1 cellular context compared by ENCODE assay signal in the genomic region with DNA sequence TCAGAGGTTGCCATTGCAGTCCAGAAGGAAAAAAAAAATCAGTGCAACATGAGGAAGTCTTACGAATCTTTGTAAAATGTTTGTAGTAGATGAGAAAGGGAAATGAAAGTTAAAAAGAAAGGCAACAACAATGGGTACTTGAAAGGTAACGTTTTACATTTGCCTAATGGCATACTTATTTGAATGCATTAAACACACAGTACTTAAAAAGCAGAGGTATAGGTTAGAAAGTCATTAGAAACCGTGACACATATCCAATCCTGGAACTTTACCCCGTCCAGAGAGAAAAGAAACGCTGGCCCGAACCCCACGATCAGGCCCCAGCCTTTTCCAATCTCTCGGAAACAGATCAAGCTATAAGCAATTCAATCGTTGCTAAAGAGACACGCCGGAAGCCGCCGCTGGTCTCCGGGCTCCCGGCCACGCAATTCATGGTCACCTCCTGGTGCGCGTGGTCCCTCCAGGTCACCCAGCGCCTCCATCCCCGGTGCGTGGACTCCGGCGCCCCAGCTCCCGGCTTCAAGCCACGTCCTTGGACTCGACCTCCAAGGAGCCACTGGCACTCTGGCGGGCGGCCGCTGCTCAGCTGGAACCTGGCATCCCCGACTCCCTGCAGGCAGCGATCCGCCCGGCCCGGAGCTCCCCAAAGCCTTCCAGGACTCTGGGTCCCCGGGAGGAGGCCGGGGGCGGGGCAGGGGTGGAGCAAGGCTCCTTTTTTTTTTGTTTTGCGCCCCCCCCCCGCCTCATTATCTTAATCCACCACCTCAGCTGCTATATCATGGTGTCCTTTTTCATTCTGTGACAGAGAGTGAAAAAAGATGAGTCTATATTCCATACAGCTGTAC.
TF ChIP-seq lines count a peak whose summit lies in the region.

SLC18B1 (minus strand) TSS at position 663 of the 845 bp plus-strand sequence; CDS start at position 482, 181 bp downstream.

TF ChIP-seq in WTC11, 78 proteins besides CTCF, POLR2A, EP300 and RAD21 (continued from another document and continues in another):
- no peak for TF ChIP-seq AFF4 (CRISPR knock-in tag; IDR thresholded peaks at IDR 0.05; ENCODE audit: borderline replicate concordance)
- no peak for TF ChIP-seq MYBL2 (CRISPR knock-in tag; IDR thresholded peaks at IDR 0.05)
- no peak for TF ChIP-seq ZNF416 (CRISPR knock-in tag; IDR thresholded peaks at IDR 0.05)
- 0 out of 2 replicates have a peak, but pooled peaks have one; percentile 52 for TF ChIP-seq SP1 (CRISPR knock-in tag; conservative IDR thresholded peaks at IDR 0.05)
- TF ChIP-seq PRRX2 (CRISPR knock-in tag; IDR thresholded peaks at IDR 0.05): no peak
- TF ChIP-seq GRHL2 (CRISPR knock-in tag; IDR thresholded peaks at IDR 0.05; ENCODE audit: insufficient replicate concordance, severe bottlenecking): no peak
- 0 out of 2 replicates have a peak, but pooled peaks have one; percentile 46 for TF ChIP-seq ETV6 (CRISPR knock-in tag; IDR thresholded peaks at IDR 0.05)
- no peak for TF ChIP-seq ZNF512 (CRISPR knock-in tag; IDR thresholded peaks at IDR 0.05; ENCODE audit: borderline replicate concordance)
- TF ChIP-seq STAT6 (CRISPR knock-in tag; conservative IDR thresholded peaks at IDR 0.05; ENCODE audit: low read depth): no peak
- TF ChIP-seq NFYB (CRISPR knock-in tag; conservative IDR thresholded peaks at IDR 0.05; ENCODE audit: low read depth): no peak
- TF ChIP-seq, protein P1, sequence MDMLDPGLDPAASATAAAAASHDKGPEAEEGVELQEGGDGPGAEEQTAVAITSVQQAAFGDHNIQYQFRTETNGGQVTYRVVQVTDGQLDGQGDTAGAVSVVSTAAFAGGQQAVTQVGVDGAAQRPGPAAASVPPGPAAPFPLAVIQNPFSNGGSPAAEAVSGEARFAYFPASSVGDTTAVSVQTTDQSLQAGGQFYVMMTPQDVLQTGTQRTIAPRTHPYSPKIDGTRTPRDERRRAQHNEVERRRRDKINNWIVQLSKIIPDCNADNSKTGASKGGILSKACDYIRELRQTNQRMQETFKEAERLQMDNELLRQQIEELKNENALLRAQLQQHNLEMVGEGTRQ (CRISPR knock-in tag; IDR thresholded peaks at IDR 0.05): no peak
- no peak for TF ChIP-seq RELA (CRISPR knock-in tag; IDR thresholded peaks at IDR 0.05; ENCODE audit: borderline replicate concordance)
- no peak for TF ChIP-seq ZNF263 (CRISPR knock-in tag; IDR thresholded peaks at IDR 0.05; ENCODE audit: low read depth)
- no peak for TF ChIP-seq ATF6 (CRISPR knock-in tag; IDR thresholded peaks at IDR 0.05)
- TF ChIP-seq ZBTB21 (CRISPR knock-in tag; IDR thresholded peaks at IDR 0.05; ENCODE audit: borderline replicate concordance): no peak
- TF ChIP-seq CREM (CRISPR knock-in tag; IDR thresholded peaks at IDR 0.05): no peak
- TF ChIP-seq NR1H2 (CRISPR knock-in tag; IDR thresholded peaks at IDR 0.05): no peak
- no peak for TF ChIP-seq FOXK1 (CRISPR knock-in tag; IDR thresholded peaks at IDR 0.05)
- TF ChIP-seq, protein P2, sequence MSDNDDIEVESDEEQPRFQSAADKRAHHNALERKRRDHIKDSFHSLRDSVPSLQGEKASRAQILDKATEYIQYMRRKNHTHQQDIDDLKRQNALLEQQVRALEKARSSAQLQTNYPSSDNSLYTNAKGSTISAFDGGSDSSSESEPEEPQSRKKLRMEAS (CRISPR knock-in tag; IDR thresholded peaks at IDR 0.05): no peak; the same call in 1 of the 2 replicates
- TF ChIP-seq IRF2 (CRISPR knock-in tag; IDR thresholded peaks at IDR 0.05; ENCODE audit: borderline replicate concordance, low read depth): no peak
- TF ChIP-seq, protein P3, sequence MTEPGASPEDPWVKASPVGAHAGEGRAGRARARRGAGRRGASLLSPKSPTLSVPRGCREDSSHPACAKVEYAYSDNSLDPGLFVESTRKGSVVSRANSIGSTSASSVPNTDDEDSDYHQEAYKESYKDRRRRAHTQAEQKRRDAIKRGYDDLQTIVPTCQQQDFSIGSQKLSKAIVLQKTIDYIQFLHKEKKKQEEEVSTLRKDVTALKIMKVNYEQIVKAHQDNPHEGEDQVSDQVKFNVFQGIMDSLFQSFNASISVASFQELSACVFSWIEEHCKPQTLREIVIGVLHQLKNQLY (CRISPR knock-in tag; IDR thresholded peaks at IDR 0.05): no peak
- TF ChIP-seq, protein P4, sequence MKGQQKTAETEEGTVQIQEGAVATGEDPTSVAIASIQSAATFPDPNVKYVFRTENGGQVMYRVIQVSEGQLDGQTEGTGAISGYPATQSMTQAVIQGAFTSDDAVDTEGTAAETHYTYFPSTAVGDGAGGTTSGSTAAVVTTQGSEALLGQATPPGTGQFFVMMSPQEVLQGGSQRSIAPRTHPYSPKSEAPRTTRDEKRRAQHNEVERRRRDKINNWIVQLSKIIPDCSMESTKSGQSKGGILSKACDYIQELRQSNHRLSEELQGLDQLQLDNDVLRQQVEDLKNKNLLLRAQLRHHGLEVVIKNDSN (CRISPR knock-in tag; IDR thresholded peaks at IDR 0.05): no peak; the same call in 1 of the 2 replicates
- no peak for TF ChIP-seq CREB1 (CRISPR knock-in tag; IDR thresholded peaks at IDR 0.05)
- no peak for TF ChIP-seq NR3C1 (CRISPR knock-in tag; conservative IDR thresholded peaks at IDR 0.05; ENCODE audit: low read depth)
- TF ChIP-seq, protein P5, sequence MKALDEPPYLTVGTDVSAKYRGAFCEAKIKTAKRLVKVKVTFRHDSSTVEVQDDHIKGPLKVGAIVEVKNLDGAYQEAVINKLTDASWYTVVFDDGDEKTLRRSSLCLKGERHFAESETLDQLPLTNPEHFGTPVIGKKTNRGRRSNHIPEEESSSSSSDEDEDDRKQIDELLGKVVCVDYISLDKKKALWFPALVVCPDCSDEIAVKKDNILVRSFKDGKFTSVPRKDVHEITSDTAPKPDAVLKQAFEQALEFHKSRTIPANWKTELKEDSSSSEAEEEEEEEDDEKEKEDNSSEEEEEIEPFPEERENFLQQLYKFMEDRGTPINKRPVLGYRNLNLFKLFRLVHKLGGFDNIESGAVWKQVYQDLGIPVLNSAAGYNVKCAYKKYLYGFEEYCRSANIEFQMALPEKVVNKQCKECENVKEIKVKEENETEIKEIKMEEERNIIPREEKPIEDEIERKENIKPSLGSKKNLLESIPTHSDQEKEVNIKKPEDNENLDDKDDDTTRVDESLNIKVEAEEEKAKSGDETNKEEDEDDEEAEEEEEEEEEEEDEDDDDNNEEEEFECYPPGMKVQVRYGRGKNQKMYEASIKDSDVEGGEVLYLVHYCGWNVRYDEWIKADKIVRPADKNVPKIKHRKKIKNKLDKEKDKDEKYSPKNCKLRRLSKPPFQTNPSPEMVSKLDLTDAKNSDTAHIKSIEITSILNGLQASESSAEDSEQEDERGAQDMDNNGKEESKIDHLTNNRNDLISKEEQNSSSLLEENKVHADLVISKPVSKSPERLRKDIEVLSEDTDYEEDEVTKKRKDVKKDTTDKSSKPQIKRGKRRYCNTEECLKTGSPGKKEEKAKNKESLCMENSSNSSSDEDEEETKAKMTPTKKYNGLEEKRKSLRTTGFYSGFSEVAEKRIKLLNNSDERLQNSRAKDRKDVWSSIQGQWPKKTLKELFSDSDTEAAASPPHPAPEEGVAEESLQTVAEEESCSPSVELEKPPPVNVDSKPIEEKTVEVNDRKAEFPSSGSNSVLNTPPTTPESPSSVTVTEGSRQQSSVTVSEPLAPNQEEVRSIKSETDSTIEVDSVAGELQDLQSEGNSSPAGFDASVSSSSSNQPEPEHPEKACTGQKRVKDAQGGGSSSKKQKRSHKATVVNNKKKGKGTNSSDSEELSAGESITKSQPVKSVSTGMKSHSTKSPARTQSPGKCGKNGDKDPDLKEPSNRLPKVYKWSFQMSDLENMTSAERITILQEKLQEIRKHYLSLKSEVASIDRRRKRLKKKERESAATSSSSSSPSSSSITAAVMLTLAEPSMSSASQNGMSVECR (CRISPR knock-in tag; IDR thresholded peaks at IDR 0.05; ENCODE audit: borderline replicate concordance): peak; percentile 40; the same call in 1 of the 2 replicates
- TF ChIP-seq KAT7 (CRISPR knock-in tag; IDR thresholded peaks at IDR 0.05; ENCODE audit: borderline replicate concordance): no peak
- no peak for TF ChIP-seq IRF1 (CRISPR knock-in tag; IDR thresholded peaks at IDR 0.05)
- TF ChIP-seq, protein P6, sequence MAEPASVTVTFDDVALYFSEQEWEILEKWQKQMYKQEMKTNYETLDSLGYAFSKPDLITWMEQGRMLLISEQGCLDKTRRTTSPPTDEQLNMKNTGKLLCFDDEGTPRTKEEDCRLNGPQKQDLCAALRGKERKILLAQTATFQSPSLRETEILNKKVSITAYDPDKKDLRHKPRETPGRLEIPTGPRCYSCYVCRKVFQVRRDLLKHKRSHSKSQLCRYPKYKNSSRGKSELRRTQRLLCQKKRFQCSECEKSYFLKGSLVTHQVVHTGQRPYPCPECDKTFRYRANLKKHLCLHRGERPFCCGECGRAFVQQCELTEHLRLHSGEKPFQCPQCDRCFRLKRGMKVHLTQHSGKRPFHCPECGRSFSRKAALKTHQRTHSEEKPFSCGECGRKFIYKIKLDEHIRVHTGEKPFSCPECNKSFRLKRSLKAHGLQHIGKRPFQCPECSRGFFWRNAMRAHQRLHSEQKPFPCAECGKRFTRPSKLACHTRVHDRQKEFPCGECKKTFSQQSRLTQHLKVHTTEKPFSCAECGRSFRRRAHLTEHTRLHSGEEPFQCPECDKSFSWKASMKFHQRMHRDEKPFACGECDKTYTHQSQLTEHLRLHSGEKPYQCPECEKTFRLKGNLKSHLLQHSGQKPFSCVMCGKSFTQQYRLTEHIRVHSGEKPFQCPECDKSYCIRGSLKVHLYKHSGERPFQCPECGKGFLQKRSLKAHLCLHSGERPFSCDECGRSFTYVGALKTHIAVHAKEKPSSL (CRISPR knock-in tag; conservative IDR thresholded peaks at IDR 0.05): no peak
- peak; percentile 65; the same call in 1 of the 2 replicates for TF ChIP-seq ZNF232 (CRISPR knock-in tag; IDR thresholded peaks at IDR 0.05)
- TF ChIP-seq GABPB1 (CRISPR knock-in tag; IDR thresholded peaks at IDR 0.05): peak; percentile 66
